21 cellular contexts compared by ENCODE assay signal in the genomic region with DNA sequence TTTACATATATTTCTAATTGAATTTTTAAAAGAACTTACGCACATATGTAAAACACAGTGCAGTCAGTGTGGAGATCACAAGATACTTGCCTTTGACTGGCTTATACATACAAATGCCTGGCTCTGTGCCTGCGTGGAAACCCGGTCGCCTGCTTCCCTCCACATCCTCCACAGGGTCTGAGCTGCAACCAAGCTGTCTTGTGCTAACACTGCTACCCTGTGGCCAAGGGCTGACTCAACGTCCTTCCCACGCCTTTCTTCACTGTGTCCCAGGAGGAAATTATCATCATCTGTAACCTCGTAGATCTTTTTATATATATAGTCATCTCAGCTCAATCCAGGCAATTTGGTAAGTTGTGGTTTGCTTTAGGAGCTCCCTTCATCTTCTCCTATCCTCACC.
DNase-seq lines count a peak whose midpoint lies in the region; ATAC-seq and TF ChIP-seq lines count a peak whose summit lies in the region.
"Had no signal": no experiment of that assay in that cellular context is flagged by ENCODE, and none has a peak within 500 bp of the region (broad histone marks: within the 10 kb centered on the region; RNA-seq: fewer than 3 reads in every experiment).

No MANE protein-coding gene starts in this region.

- H3K14ac ChIP-seq in H9 (ENCODE audit: insufficient read depth, low read length), result no peak overlapping the region

- H4K20me1 ChIP-seq in SK-N-SH (ENCODE audit: insufficient read depth) (no peaks in the 10 kb centered on the region), H9 (ENCODE audit: control insufficient read depth, insufficient read depth, insufficient read length) (no peaks in the 10 kb centered on the region), neural progenitor cell (ENCODE audit: low read depth) (no peaks in the 10 kb centered on the region)

- H3F3A ChIP-seq in SK-N-SH (replicated peaks; ENCODE audit: insufficient read depth), result no peaks in the 10 kb centered on the region
- no peaks in the 10 kb centered on the region for H3F3A ChIP-seq in neural progenitor cell (ENCODE audit: low read depth)

- H4K8ac ChIP-seq in H9 (replicated peaks; ENCODE audit: insufficient read length, low read depth, low read length), result no peak overlapping the region

- H3K27me3 ChIP-seq in SK-N-SH (ENCODE audit: insufficient read depth), result no peaks in the 10 kb centered on the region
- no peaks in the 10 kb centered on the region for H3K27me3 ChIP-seq in H9 (ENCODE audit: insufficient read depth, low read length)
- no peaks in the 10 kb centered on the region for H3K27me3 ChIP-seq in neural progenitor cell

- H3K4ac ChIP-seq in H9 (ENCODE audit: low read depth, low read length), result no peak overlapping the region

- no peaks in the 10 kb centered on the region for H3K23me2 ChIP-seq in H9 (ENCODE audit: insufficient read length, low read depth, low read length, poor library complexity, severe bottlenecking)

- no peak for TF ChIP-seq RAD21 in SK-N-SH (IDR thresholded peaks at IDR 0.05; ENCODE audit: low read length)

- H2AK5ac ChIP-seq in H9 (ENCODE audit: insufficient read length, low read length), result no peak overlapping the region

- no peak for TF ChIP-seq EP300 in SK-N-SH (IDR thresholded peaks at IDR 0.05; ENCODE audit: borderline replicate concordance in 1 of 2, low read depth in 1 of 2, low read length in 1 of 2)

- no peak overlapping the region for H3K56ac ChIP-seq in H9 (ENCODE audit: insufficient read length, low read depth, low read length)

- WGBS in SK-N-SH (ENCODE audit: low lambda C conversion rate), result 31% methylated on average over 7 of the region's 7 CpGs
- WGBS in H9 (ENCODE audit: extremely low coverage, insufficient read length, low lambda C conversion rate), result no CpG with 5 or more reads among the region's 7 CpGs

- H3K36me3 Mint-ChIP-seq in H9 (ENCODE audit: insufficient read depth in 1 of 3, low read depth in 3 of 3) (no peaks in the 10 kb centered on the region; a peak in 1 of 7 replicates), WTC11 (0 out of 2 replicates have a peak, but pooled peaks cover 3% of the 10 kb centered on the region), neural progenitor cell (no peaks in the 10 kb centered on the region)

- H3K9me3 Mint-ChIP-seq in H9 (peaks cover 5 to 12% of the 10 kb centered on the region in 2 experiments; a peak in 3 of 5 replicates), WTC11 (peaks cover 15% of the 10 kb centered on the region), neural progenitor cell (peaks cover 5% of the 10 kb centered on the region)

- TF ChIP-seq CTCF in SK-N-SH (IDR thresholded peaks at IDR 0.05), result no peak
- TF ChIP-seq CTCF in H9 (conservative IDR thresholded peaks at IDR 0.05), result peak; percentile 52; the same call in 2 of the 3 replicates
- TF ChIP-seq CTCF in WTC11 (IDR thresholded peaks at IDR 0.05), result no peak
- peak; percentile 18 for TF ChIP-seq CTCF in neural progenitor cell (IDR thresholded peaks at IDR 0.05)

- H2BK15ac ChIP-seq in H9 (ENCODE audit: low read depth, low read length), result no peak overlapping the region

- no peaks in the 10 kb centered on the region for H3K9me2 ChIP-seq in SK-N-SH

- H3K4me3 ChIP-seq in SK-N-SH (ENCODE audit: low read depth in 2 of 2, low read length in 1 of 2), result no peak overlapping the region
- no peak overlapping the region for H3K4me3 ChIP-seq in neural progenitor cell
- H3K4me3 ChIP-seq: PC-9 had no signal

- no peak overlapping the region for H3K23ac ChIP-seq in H9 (ENCODE audit: insufficient read length, low read depth, low read length)

- no peak overlapping the region for H2BK120ac ChIP-seq in H9 (ENCODE audit: low read depth, low read length, poor library complexity, severe bottlenecking)

- no peak overlapping the region for H3T11ph ChIP-seq in H9 (ENCODE audit: low read length)

- H2BK20ac ChIP-seq in H9 (ENCODE audit: low read depth, low read length, poor library complexity, severe bottlenecking), result no peak overlapping the region

- H3K9me3 ChIP-seq in SK-N-SH (no peaks in the 10 kb centered on the region), H9 (ENCODE audit: control insufficient read depth, low read depth, low read length) (no peaks in the 10 kb centered on the region), neural progenitor cell (ENCODE audit: low read depth) (no peaks in the 10 kb centered on the region)

- H3K79me2 ChIP-seq in SK-N-SH (ENCODE audit: insufficient read depth) (no peaks in the 10 kb centered on the region), H9 (ENCODE audit: insufficient read depth, low read length) (no peaks in the 10 kb centered on the region), neural progenitor cell (ENCODE audit: low read depth) (no peaks in the 10 kb centered on the region)

- H3K4me1 Mint-ChIP-seq in H9, result peaks cover 0 to 3% of the 10 kb centered on the region in 2 experiments; a peak in 2 of 4 replicates
- H3K4me1 Mint-ChIP-seq in WTC11, result no peaks in the 10 kb centered on the region
- peaks cover 3% of the 10 kb centered on the region for H3K4me1 Mint-ChIP-seq in neural progenitor cell
- H3K4me1 Mint-ChIP-seq: B cell, IgD-negative memory B cell had no signal

- H2AFZ ChIP-seq in SK-N-SH (ENCODE audit: low read depth) (no peak overlapping the region), H9 (ENCODE audit: low read length) (no peak overlapping the region), neural progenitor cell (replicated peaks) (no peak overlapping the region)
- H2AFZ ChIP-seq: PC-9 had no signal

- H3K36me3 ChIP-seq in SK-N-SH (replicated peaks in 1 of 2; ENCODE audit: control insufficient read depth in 1 of 2, insufficient read depth in 2 of 2, low read length in 1 of 2) (no peaks in the 10 kb centered on the region), neural progenitor cell (no peaks in the 10 kb centered on the region)

- H3K27me3 Mint-ChIP-seq in H9 (ENCODE audit: low read depth) (peaks cover 3% of the 10 kb centered on the region), WTC11 (ENCODE audit: low read depth) (peaks cover 4% of the 10 kb centered on the region), neural progenitor cell (ENCODE audit: insufficient read depth, low read depth) (peaks cover 7% of the 10 kb centered on the region)

- ATAC-seq in SK-N-SH treated with all-trans-retinoic acid at 6 μM for 48 hours, result no peak
- ATAC-seq in WTC11, result peak; percentile 69

- peaks cover 0 to 5% of the 10 kb centered on the region in 2 experiments; a peak in 1 of 4 replicates for H3K4me1 ChIP-seq in SK-N-SH (ENCODE audit: control insufficient read depth in 1 of 2, insufficient read depth in 2 of 2, low read depth in 1 of 2, low read length in 1 of 2)
- no peaks in the 10 kb centered on the region for H3K4me1 ChIP-seq in H9 (ENCODE audit: insufficient read depth, low read length)
- no peaks in the 10 kb centered on the region for H3K4me1 ChIP-seq in neural progenitor cell

- H3K4me2 ChIP-seq in SK-N-SH, result no peak overlapping the region
- H3K4me2 ChIP-seq in H9 (ENCODE audit: insufficient read depth, insufficient read length, low read length), result no peak overlapping the region
- H3K4me2 ChIP-seq in neural progenitor cell, result no peak overlapping the region
- H3K4me2 ChIP-seq: PC-9 had no signal

- H3K79me1 ChIP-seq in H9 (ENCODE audit: insufficient read depth, low read depth, low read length, poor library complexity, severe bottlenecking), result no peaks in the 10 kb centered on the region

- H3K27ac Mint-ChIP-seq in H9, result no peak overlapping the region
- H3K27ac Mint-ChIP-seq in WTC11, result no peak overlapping the region
- no peak overlapping the region for H3K27ac Mint-ChIP-seq in neural progenitor cell
- H3K27ac Mint-ChIP-seq: B cell, IgD-negative memory B cell had no signal

- H4K5ac ChIP-seq in H9 (ENCODE audit: insufficient read length, low read depth, low read length), result no peak overlapping the region

- H4K91ac ChIP-seq in H9 (ENCODE audit: insufficient read length, low read depth, low read length), result no peak overlapping the region

- H2BK5ac ChIP-seq in H9 (ENCODE audit: insufficient read length, low read length), result no peak overlapping the region

- H3K27ac ChIP-seq in SK-N-SH (ENCODE audit: low read depth in 2 of 2, low read length in 1 of 2) (no peak overlapping the region), H9 (ENCODE audit: insufficient read length, low read depth, low read length) (no peak overlapping the region), neural progenitor cell (no peak overlapping the region)
- H3K27ac ChIP-seq: PC-9, RWPE1 had no signal

- H3K4me3 Mint-ChIP-seq in H9, result no peak overlapping the region
- no peak overlapping the region for H3K4me3 Mint-ChIP-seq in WTC11
- H3K4me3 Mint-ChIP-seq in neural progenitor cell, result no peak overlapping the region
- H3K4me3 Mint-ChIP-seq: B cell, IgD-negative memory B cell had no signal

- H3K9ac ChIP-seq in SK-N-SH (no peak overlapping the region), H9 (ENCODE audit: extremely low read depth, insufficient read length, low read length) (no peak overlapping the region), neural progenitor cell (no peak overlapping the region)

- CTCF ChIA-PET in SK-N-SH (lab: Yijun Ruan, JAX) (interaction anchor here (1.4 kb wide), 1 partner anchor 18 kb away, joined by 4 read pairs; no protein-coding TSS in a partner anchor), WTC11 (lab: Charles Lee) (interaction anchor here (0.5 to 2.1 kb wide), 8 partner anchors 23 to 311 kb away, joined by 3 to 18 read pairs (median 3); no protein-coding TSS in a partner anchor)

- DNase-seq in SK-N-SH, result peak; percentile 5
- no peak for DNase-seq in H9
- DNase-seq in WTC11 (ENCODE audit: low spot score), result no peak
- DNase-seq in neural progenitor cell (ENCODE audit: low spot score), result no peak
- no peak for DNase-seq in T-helper 1 cell
- no peak for DNase-seq in stimulated activated CD4-positive, alpha-beta T cell treated with anti-CD3 and anti-CD28 coated beads, Interleukin-1b, Interleukin-23, amount 100 ng/mL, for 48 hours
- DNase-seq in EL, result no peak
- DNase-seq: DMS79 treated with DMSO at 0.1 percent for 48 hours, HCEC 1CT, NCI-H1092 treated with DMSO at 0.1 percent for 48 hours, NCI-H146, NCI-H2029 treated with DMSO at 0.1 percent for 48 hours, NCI-H2171 treated with DMSO at 0.1 percent for 48 hours, NCI-H510A, NCI-H748 treated with DMSO at 0.1 percent for 48 hours, PC-9, SIG-M5 had no signal

- H3K18ac ChIP-seq in H9 (ENCODE audit: insufficient read length, low read depth, low read length), result no peak overlapping the region

- no peak overlapping the region for H2BK12ac ChIP-seq in H9 (ENCODE audit: insufficient read length, low read depth, low read length)

- POLR2A ChIA-PET in SK-N-SH (lab: Yijun Ruan, JAX) (no interaction called here), WTC11 (lab: Charles Lee) (no interaction called here)

TF ChIP-seq in SK-N-SH treated with all-trans-retinoic acid at 6 μM for 48 hours, 23 proteins besides CTCF, POLR2A, EP300 and RAD21 (continues in another document):
- TF ChIP-seq SNAI2 (CRISPR knock-in tag; IDR thresholded peaks at IDR 0.05) (no peak), TCF4 (CRISPR knock-in tag; IDR thresholded peaks at IDR 0.05; ENCODE audit: borderline replicate concordance) (no peak), RARB (CRISPR knock-in tag; IDR thresholded peaks at IDR 0.05) (no peak), PPARA (CRISPR knock-in tag; IDR thresholded peaks at IDR 0.05; ENCODE audit: borderline replicate concordance) (no peak)

TF ChIP-seq in WTC11, 78 proteins besides CTCF, POLR2A, EP300 and RAD21 (continues in another document):
- TF ChIP-seq JAZF1 (CRISPR knock-in tag; IDR thresholded peaks at IDR 0.05) (no peak), SOX15 (CRISPR knock-in tag; IDR thresholded peaks at IDR 0.05) (no peak)

Comparison
In these comparisons a context has a peak if more than half of its experiments do, and no peak if none do; other contexts are left out.
1. CTCF ChIP-seq: peak in H9 (single experiment) and neural progenitor cell (single experiment); none in SK-N-SH (single experiment) and WTC11 (single experiment).